8 cellular contexts compared by ENCODE assay signal in genomic region chr15:98292442-98293240, GRCh38.
DNase-seq lines count a peak whose midpoint lies in the region; ATAC-seq and TF ChIP-seq lines count a peak whose summit lies in the region.

No MANE protein-coding gene starts in this region.

- TF ChIP-seq POLR2A in vagina (IDR thresholded peaks at IDR 0.05): no peak

- H3K9ac ChIP-seq in colonic mucosa (ENCODE audit: low read depth in 2 of 2, low read length in 2 of 2): no peak overlapping the region

- no peak overlapping the region for H3K27ac ChIP-seq in RWPE1
- no peak overlapping the region for H3K27ac ChIP-seq in colonic mucosa
- H3K27ac ChIP-seq in mesodermal cell (ENCODE audit: low read depth, low read length, severe bottlenecking): no peak overlapping the region
- no peak overlapping the region for H3K27ac ChIP-seq in vagina

- H3K36me3 ChIP-seq in colonic mucosa: no peaks in the 10 kb centered on the region
- H3K36me3 ChIP-seq in mesodermal cell (ENCODE audit: control insufficient read depth, insufficient read depth, low read length): no peaks in the 10 kb centered on the region
- no peaks in the 10 kb centered on the region for H3K36me3 ChIP-seq in vagina

- CTCF ChIA-PET in RWPE1 (lab: Yijun Ruan, JAX): interaction anchor here (0.5 to 2.1 kb wide), 10 partner anchors 12 to 394 kb away, joined by 3 to 21 read pairs (median 4); no protein-coding TSS in a partner anchor

- no peaks in the 10 kb centered on the region for H3K9me3 ChIP-seq in colonic mucosa
- H3K9me3 ChIP-seq in mesodermal cell (ENCODE audit: control insufficient read depth, low read length): peaks cover 5% of the 10 kb centered on the region
- no peaks in the 10 kb centered on the region for H3K9me3 ChIP-seq in vagina

- DNase-seq in AG09319 (ENCODE audit: extremely low read depth, low read depth) (no peak), RWPE1 (ENCODE audit: low spot score) (peak; percentile 69), colonic mucosa (peak; percentile 61), vagina (ENCODE audit: extremely low spot score in 2 of 2) (peak; percentile 77 to 79)

- POLR2A ChIA-PET in RWPE1 (lab: Yijun Ruan, JAX; ENCODE audit: low non-redundant PET): no interaction called here

- H3K4me1 ChIP-seq in colonic mucosa (no peaks in the 10 kb centered on the region), mesodermal cell (ENCODE audit: control insufficient read depth, insufficient read depth, low read length, poor library complexity, severe bottlenecking) (peaks cover 4% of the 10 kb centered on the region), vagina (peaks cover 8% of the 10 kb centered on the region)

- no peak overlapping the region for H3K4me3 ChIP-seq in colonic mucosa
- H3K4me3 ChIP-seq in mesodermal cell (ENCODE audit: extremely low read depth, insufficient read depth, low read length, poor library complexity, severe bottlenecking): peak overlapping the region; percentile 23
- peak overlapping the region in 1 of 2 donors; percentile 13 for H3K4me3 ChIP-seq in vagina

- TF ChIP-seq CTCF in AG09319 (IDR thresholded peaks at IDR 0.05; ENCODE audit: low read depth, low read length) (peak; percentile 59), RWPE1 (conservative IDR thresholded peaks at IDR 0.05; ENCODE audit: low read depth) (peak; percentile 93), colonic mucosa (IDR thresholded peaks at IDR 0.05) (peak; percentile 54), vagina (IDR thresholded peaks at IDR 0.05) (peak; percentile 5 to 40 (median 36))

- intact Hi-C loops in colonic mucosa (cut with DNase I): loop anchor here (5.0 kb wide), 1 partner anchor 385 kb away; no protein-coding TSS in a partner anchor
- intact Hi-C loops in vagina (cut with DNase I): no loop called here

- WGBS in mesodermal cell (ENCODE audit: insufficient coverage in 2 of 2), 2 experiments: 7% methylated on average over 31 to 41 of the region's 46 CpGs

- H3K27me3 ChIP-seq in colonic mucosa: no peaks in the 10 kb centered on the region
- peaks cover 7% of the 10 kb centered on the region for H3K27me3 ChIP-seq in vagina

- ATAC-seq in GM18508 (IDR thresholded peaks at IDR 0.05; ENCODE audit: insufficient read depth, unreplicated experiment) (peak; percentile 58), HG03439 (IDR thresholded peaks at IDR 0.05; ENCODE audit: unreplicated experiment) (peak; percentile 69), GM19455 (IDR thresholded peaks at IDR 0.05; ENCODE audit: unreplicated experiment) (no peak)

Comparison
In these comparisons a context has a peak if more than half of its experiments do, and no peak if none do; other contexts are left out.
1. CTCF ChIP-seq: peak in every context shown above with its lines; median percentile 93 in RWPE1; 59 in AG09319; 54 in colonic mucosa; 36 in vagina.